In genomic region chr10:61900829-61901783, GRCh38 we compare ENCODE assay signal across 8 cellular contexts. TPM values are rescaled to one million over a fixed set of nuclear protein-coding genes. Genes with fewer than 3 reads are reported as not detected.
DNase-seq lines count a peak whose midpoint lies in the region; ATAC-seq and TF ChIP-seq lines count a peak whose summit lies in the region.

A gene with protein sequence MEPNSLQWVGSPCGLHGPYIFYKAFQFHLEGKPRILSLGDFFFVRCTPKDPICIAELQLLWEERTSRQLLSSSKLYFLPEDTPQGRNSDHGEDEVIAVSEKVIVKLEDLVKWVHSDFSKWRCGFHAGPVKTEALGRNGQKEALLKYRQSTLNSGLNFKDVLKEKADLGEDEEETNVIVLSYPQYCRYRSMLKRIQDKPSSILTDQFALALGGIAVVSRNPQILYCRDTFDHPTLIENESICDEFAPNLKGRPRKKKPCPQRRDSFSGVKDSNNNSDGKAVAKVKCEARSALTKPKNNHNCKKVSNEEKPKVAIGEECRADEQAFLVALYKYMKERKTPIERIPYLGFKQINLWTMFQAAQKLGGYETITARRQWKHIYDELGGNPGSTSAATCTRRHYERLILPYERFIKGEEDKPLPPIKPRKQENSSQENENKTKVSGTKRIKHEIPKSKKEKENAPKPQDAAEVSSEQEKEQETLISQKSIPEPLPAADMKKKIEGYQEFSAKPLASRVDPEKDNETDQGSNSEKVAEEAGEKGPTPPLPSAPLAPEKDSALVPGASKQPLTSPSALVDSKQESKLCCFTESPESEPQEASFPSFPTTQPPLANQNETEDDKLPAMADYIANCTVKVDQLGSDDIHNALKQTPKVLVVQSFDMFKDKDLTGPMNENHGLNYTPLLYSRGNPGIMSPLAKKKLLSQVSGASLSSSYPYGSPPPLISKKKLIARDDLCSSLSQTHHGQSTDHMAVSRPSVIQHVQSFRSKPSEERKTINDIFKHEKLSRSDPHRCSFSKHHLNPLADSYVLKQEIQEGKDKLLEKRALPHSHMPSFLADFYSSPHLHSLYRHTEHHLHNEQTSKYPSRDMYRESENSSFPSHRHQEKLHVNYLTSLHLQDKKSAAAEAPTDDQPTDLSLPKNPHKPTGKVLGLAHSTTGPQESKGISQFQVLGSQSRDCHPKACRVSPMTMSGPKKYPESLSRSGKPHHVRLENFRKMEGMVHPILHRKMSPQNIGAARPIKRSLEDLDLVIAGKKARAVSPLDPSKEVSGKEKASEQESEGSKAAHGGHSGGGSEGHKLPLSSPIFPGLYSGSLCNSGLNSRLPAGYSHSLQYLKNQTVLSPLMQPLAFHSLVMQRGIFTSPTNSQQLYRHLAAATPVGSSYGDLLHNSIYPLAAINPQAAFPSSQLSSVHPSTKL (plus strand): TSS chr10:61901699. CDS start chr10:61901710, 11 bp downstream.

- peaks cover 17% of the 10 kb centered on the region for H3K36me3 Mint-ChIP-seq in CD8-positive, alpha-beta T cell
- H3K36me3 Mint-ChIP-seq in activated naive CD8-positive, alpha-beta T cell treated with anti-CD3 and anti-CD28 coated beads for 36 hours = peaks cover 22% of the 10 kb centered on the region
- no peaks in the 10 kb centered on the region for H3K36me3 Mint-ChIP-seq in nephron progenitor cell (ENCODE audit: low read depth)

- H3K27me3 ChIP-seq in CD8-positive, alpha-beta T cell (ENCODE audit: insufficient read depth, low read length) = no peaks in the 10 kb centered on the region
- H3K27me3 ChIP-seq in Panc1 (ENCODE audit: control insufficient read depth, insufficient read depth, low read length) = no peaks in the 10 kb centered on the region

- H3K9me3 ChIP-seq in CD8-positive, alpha-beta T cell (ENCODE audit: low read length) = no peaks in the 10 kb centered on the region
- no peaks in the 10 kb centered on the region for H3K9me3 ChIP-seq in Panc1 (ENCODE audit: control insufficient read depth, insufficient read depth, low read depth, low read length)

- H3K36me3 ChIP-seq in CD8-positive, alpha-beta T cell (ENCODE audit: insufficient read depth, low read length) = no peaks in the 10 kb centered on the region
- H3K36me3 ChIP-seq in Panc1 (ENCODE audit: control insufficient read depth, insufficient read depth, low read length) (no peaks in the 10 kb centered on the region; the same call in 1 of the 2 replicates), urinary bladder (ENCODE audit: insufficient read depth) (no peaks in the 10 kb centered on the region)

- no peaks in the 10 kb centered on the region for H3K27me3 Mint-ChIP-seq in CD8-positive, alpha-beta T cell (ENCODE audit: low read depth)
- no peaks in the 10 kb centered on the region for H3K27me3 Mint-ChIP-seq in activated naive CD8-positive, alpha-beta T cell treated with anti-CD3 and anti-CD28 coated beads for 36 hours
- H3K27me3 Mint-ChIP-seq in nephron progenitor cell (ENCODE audit: low read depth, poor library complexity) = peaks cover 17% of the 10 kb centered on the region

- peak; percentile 10 for ATAC-seq in CD8-positive, alpha-beta T cell
- ATAC-seq in Panc1 = no peak; the same call in 1 of the 2 replicates
- ATAC-seq in GM21360 (IDR thresholded peaks at IDR 0.05; ENCODE audit: unreplicated experiment) = no peak

- peak within 1 kb of the TSS; percentile 95 for H3K27ac ChIP-seq in CD8-positive, alpha-beta T cell (ENCODE audit: low read depth, low read length)
- H3K27ac ChIP-seq in Panc1 (ENCODE audit: low read length) (peak within 1 kb of the TSS; percentile 100), urinary bladder (ENCODE audit: low read depth) (peak within 1 kb of the TSS; percentile 97)

- H3K4me1 ChIP-seq in CD8-positive, alpha-beta T cell (ENCODE audit: insufficient read depth, low read length) = peaks cover 35% of the 10 kb centered on the region
- peaks cover 58% of the 10 kb centered on the region for H3K4me1 ChIP-seq in Panc1 (ENCODE audit: control insufficient read depth, insufficient read depth, low read length)
- H3K4me1 ChIP-seq in urinary bladder (ENCODE audit: insufficient read depth) = no peaks in the 10 kb centered on the region

- peak within 1 kb of the TSS; percentile 91 for H3K4me3 ChIP-seq in CD8-positive, alpha-beta T cell (ENCODE audit: low read depth, low read length)
- H3K4me3 ChIP-seq in Panc1 (ENCODE audit: low read depth in 2 of 2, low read length in 2 of 2) (peak within 1 kb of the TSS; percentile 62 to 93), urinary bladder (ENCODE audit: low read depth, low read length) (peak within 1 kb of the TSS; percentile 89)

- WGBS in urinary bladder = under 1% methylated on average over 34 of the region's 34 CpGs

- H3K4me3 Mint-ChIP-seq in CD8-positive, alpha-beta T cell = peak within 1 kb of the TSS; percentile 84
- peak within 1 kb of the TSS; percentile 95 for H3K4me3 Mint-ChIP-seq in activated naive CD8-positive, alpha-beta T cell treated with anti-CD3 and anti-CD28 coated beads for 36 hours
- peak within 1 kb of the TSS; percentile 97 for H3K4me3 Mint-ChIP-seq in nephron progenitor cell

- DNase-seq in CD8-positive, alpha-beta T cell = peak in 5 of 7 experiments; percentile 31 to 60 (median 55)
- DNase-seq in HK-2 (ENCODE audit: unreplicated experiment) (peak; percentile 37), Panc1 (ENCODE audit: low read depth, low spot score) (no peak), germinal center (ENCODE audit: low spot score) (peak; percentile 53), nephron progenitor cell (peak; percentile 44)
- DNase-seq in activated naive CD8-positive, alpha-beta T cell treated with anti-CD3 and anti-CD28 coated beads for 36 hours = peak; percentile 38

- in situ Hi-C loops in Panc1 (cut with HindIII; ENCODE audit: low pct_unique_long_range_greater_than_20kb, low sequenced_read_pairs) = no loop called here

- peak within 1 kb of the TSS; percentile 93 for H3K27ac Mint-ChIP-seq in CD8-positive, alpha-beta T cell
- H3K27ac Mint-ChIP-seq in activated naive CD8-positive, alpha-beta T cell treated with anti-CD3 and anti-CD28 coated beads for 36 hours = peak within 1 kb of the TSS; percentile 99
- peak within 1 kb of the TSS; percentile 100 for H3K27ac Mint-ChIP-seq in nephron progenitor cell

- no TSS peak for BruUV-seq in Panc1 (replicated peaks; lab: Mats Ljungman, UMichigan)

- no peaks in the 10 kb centered on the region for H3K9me3 Mint-ChIP-seq in CD8-positive, alpha-beta T cell
- no peaks in the 10 kb centered on the region for H3K9me3 Mint-ChIP-seq in activated naive CD8-positive, alpha-beta T cell treated with anti-CD3 and anti-CD28 coated beads for 36 hours
- no peaks in the 10 kb centered on the region for H3K9me3 Mint-ChIP-seq in nephron progenitor cell

- intact Hi-C loops in CD8-positive, alpha-beta T cell (cut with DNase I, micrococcal nuclease) = loop anchor here (5.0 to 10.0 kb wide), 4 partner anchors 281 to 1994 kb away; partner anchors contain the start of genes CCDC6 (in 1 of the 2) and EGR2 (in 1 of the 2)
- intact Hi-C loops in Panc1 (cut with micrococcal nuclease; ENCODE audit: unreplicated experiment) = loop anchor here (5.0 to 10.0 kb wide), 2 partner anchors 146 to 364 kb away; partner anchors contain the start of gene RTKN2

- peaks cover 54% of the 10 kb centered on the region for H3K4me1 Mint-ChIP-seq in CD8-positive, alpha-beta T cell (ENCODE audit: low read depth)
- H3K4me1 Mint-ChIP-seq in activated naive CD8-positive, alpha-beta T cell treated with anti-CD3 and anti-CD28 coated beads for 36 hours = peaks cover 46% of the 10 kb centered on the region
- peaks cover 62% of the 10 kb centered on the region for H3K4me1 Mint-ChIP-seq in nephron progenitor cell

- POLR2A ChIA-PET in CD8-positive, alpha-beta T cell (lab: Charles Lee) = interaction anchor here (0.8 to 1.9 kb wide), 10 partner anchors 33 to 1232 kb away, joined by 3 to 11 read pairs (median 4); partner anchors contain the start of gene NRBF2
- POLR2A ChIA-PET in Panc1 (lab: Charles Lee) = interaction anchor here (0.6 kb wide), 4 partner anchors 143 to 318 kb away, joined by 3 to 6 read pairs (median 4); no protein-coding TSS in a partner anchor

- no peak for TF ChIP-seq CTCF in CD8-positive, alpha-beta T cell (IDR thresholded peaks at IDR 0.05)
- TF ChIP-seq CTCF in Panc1 (IDR thresholded peaks at IDR 0.05) = peak; percentile 15; the same call in 1 of the 2 replicates
- no peak for TF ChIP-seq CTCF in nephron progenitor cell (IDR thresholded peaks at IDR 0.05)

- CTCF ChIA-PET in CD8-positive, alpha-beta T cell (lab: Charles Lee) = interaction anchor here (0.7 to 8.4 kb wide), 10 partner anchors 12 to 379 kb away, joined by 3 to 60 read pairs (median 4); no protein-coding TSS in a partner anchor
- CTCF ChIA-PET in Panc1 (lab: Charles Lee) = interaction anchor here (1.0 kb wide), 1 partner anchor 66 kb away, joined by 3 read pairs; no protein-coding TSS in a partner anchor

RNA-seq across cellular contexts. Expression of the gene that starts here (rescaled TPM):
- total RNA-seq in CD8-positive, alpha-beta T cell = 10 to 100 TPM; 17.5 to 18.4 TPM
- total RNA-seq in Panc1 (2021; ENCODE audit: unreplicated experiment) = 22.7 TPM
- 7.6 TPM for polyA plus RNA-seq in Panc1 (2012; ENCODE audit: insufficient read length)
- total RNA-seq in activated naive CD8-positive, alpha-beta T cell treated with anti-CD3 and anti-CD28 coated beads for 36 hours = 10 to 100 TPM; 16.5 to 17.1 TPM
- 52.5 TPM for total RNA-seq in urinary bladder
- 23.5 TPM for polyA plus RNA-seq in urinary bladder
